In genomic region chr7:73557397-73558257, GRCh38 we compare ENCODE assay signal across 1 cellular context.
TF ChIP-seq lines count a peak whose summit lies in the region.

Gene BCL7B (minus strand): TSS chr7:73557690. CDS start chr7:73557578, 112 bp downstream.

TF ChIP-seq in HepG2, 621 proteins besides CTCF, POLR2A, EP300 and RAD21 (continued from another document and continues in another):
- peak; percentile 24 for TF ChIP-seq UBTF (CRISPR knock-in tag; IDR thresholded peaks at IDR 0.05)
- peak; percentile 84 for TF ChIP-seq POLR2G (IDR thresholded peaks at IDR 0.05; ENCODE audit: low read depth, low read length)
- peak; percentile 94; the same call in 1 of the 2 replicates for TF ChIP-seq ZNF879 (CRISPR knock-in tag; IDR thresholded peaks at IDR 0.05)
- peak; percentile 66; the same call in 1 of the 2 replicates for TF ChIP-seq ZNF615 (CRISPR knock-in tag; IDR thresholded peaks at IDR 0.05; ENCODE audit: borderline replicate concordance)
- no peak for TF ChIP-seq ZNF354B (CRISPR knock-in tag; IDR thresholded peaks at IDR 0.05)
- no peak for TF ChIP-seq RORA (CRISPR knock-in tag; IDR thresholded peaks at IDR 0.05)
- no peak for TF ChIP-seq ZNF878 (CRISPR knock-in tag; IDR thresholded peaks at IDR 0.05)
- peak; percentile 98 for TF ChIP-seq ZNF230 (CRISPR knock-in tag; IDR thresholded peaks at IDR 0.05)
- TF ChIP-seq FOXA1 (IDR thresholded peaks at IDR 0.05): no peak
- TF ChIP-seq FOXA1 (CRISPR knock-in tag; IDR thresholded peaks at IDR 0.05): no peak
- TF ChIP-seq CEBPG (CRISPR knock-in tag; IDR thresholded peaks at IDR 0.05): no peak
- TF ChIP-seq PHB2 (IDR thresholded peaks at IDR 0.05; ENCODE audit: partially characterized antibody): no peak
- peak; percentile 89; the same call in 1 of the 2 replicates for TF ChIP-seq ZFP41 (CRISPR knock-in tag; IDR thresholded peaks at IDR 0.05; ENCODE audit: borderline replicate concordance)
- TF ChIP-seq ZNF326 (CRISPR knock-in tag; IDR thresholded peaks at IDR 0.05; ENCODE audit: borderline replicate concordance): no peak
- TF ChIP-seq BRD4 (CRISPR knock-in tag; IDR thresholded peaks at IDR 0.05): no peak; the same call in 1 of the 2 replicates
- TF ChIP-seq, protein P1, sequence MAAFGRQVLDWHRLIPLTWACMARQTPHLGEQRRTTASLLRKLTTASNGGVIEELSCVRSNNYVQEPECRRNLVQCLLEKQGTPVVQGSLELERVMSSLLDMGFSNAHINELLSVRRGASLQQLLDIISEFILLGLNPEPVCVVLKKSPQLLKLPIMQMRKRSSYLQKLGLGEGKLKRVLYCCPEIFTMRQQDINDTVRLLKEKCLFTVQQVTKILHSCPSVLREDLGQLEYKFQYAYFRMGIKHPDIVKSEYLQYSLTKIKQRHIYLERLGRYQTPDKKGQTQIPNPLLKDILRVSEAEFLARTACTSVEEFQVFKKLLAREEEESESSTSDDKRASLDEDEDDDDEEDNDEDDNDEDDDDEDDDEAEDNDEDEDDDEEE (CRISPR knock-in tag; IDR thresholded peaks at IDR 0.05): peak; percentile 98
- TF ChIP-seq NPAS2 (CRISPR knock-in tag; IDR thresholded peaks at IDR 0.05; ENCODE audit: borderline replicate concordance): no peak
- TF ChIP-seq, protein P2, sequence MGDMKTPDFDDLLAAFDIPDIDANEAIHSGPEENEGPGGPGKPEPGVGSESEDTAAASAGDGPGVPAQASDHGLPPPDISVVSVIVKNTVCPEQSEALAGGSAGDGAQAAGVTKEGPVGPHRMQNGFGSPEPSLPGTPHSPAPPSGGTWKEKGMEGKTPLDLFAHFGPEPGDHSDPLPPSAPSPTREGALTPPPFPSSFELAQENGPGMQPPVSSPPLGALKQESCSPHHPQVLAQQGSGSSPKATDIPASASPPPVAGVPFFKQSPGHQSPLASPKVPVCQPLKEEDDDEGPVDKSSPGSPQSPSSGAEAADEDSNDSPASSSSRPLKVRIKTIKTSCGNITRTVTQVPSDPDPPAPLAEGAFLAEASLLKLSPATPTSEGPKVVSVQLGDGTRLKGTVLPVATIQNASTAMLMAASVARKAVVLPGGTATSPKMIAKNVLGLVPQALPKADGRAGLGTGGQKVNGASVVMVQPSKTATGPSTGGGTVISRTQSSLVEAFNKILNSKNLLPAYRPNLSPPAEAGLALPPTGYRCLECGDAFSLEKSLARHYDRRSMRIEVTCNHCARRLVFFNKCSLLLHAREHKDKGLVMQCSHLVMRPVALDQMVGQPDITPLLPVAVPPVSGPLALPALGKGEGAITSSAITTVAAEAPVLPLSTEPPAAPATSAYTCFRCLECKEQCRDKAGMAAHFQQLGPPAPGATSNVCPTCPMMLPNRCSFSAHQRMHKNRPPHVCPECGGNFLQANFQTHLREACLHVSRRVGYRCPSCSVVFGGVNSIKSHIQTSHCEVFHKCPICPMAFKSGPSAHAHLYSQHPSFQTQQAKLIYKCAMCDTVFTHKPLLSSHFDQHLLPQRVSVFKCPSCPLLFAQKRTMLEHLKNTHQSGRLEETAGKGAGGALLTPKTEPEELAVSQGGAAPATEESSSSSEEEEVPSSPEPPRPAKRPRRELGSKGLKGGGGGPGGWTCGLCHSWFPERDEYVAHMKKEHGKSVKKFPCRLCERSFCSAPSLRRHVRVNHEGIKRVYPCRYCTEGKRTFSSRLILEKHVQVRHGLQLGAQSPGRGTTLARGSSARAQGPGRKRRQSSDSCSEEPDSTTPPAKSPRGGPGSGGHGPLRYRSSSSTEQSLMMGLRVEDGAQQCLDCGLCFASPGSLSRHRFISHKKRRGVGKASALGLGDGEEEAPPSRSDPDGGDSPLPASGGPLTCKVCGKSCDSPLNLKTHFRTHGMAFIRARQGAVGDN (CRISPR knock-in tag; IDR thresholded peaks at IDR 0.05): peak; percentile 99
- peak; percentile 99; the same call in 1 of the 2 replicates for TF ChIP-seq ZNF790 (CRISPR knock-in tag; IDR thresholded peaks at IDR 0.05; ENCODE audit: borderline replicate concordance)
- peak; percentile 76 for TF ChIP-seq NR2F6 (IDR thresholded peaks at IDR 0.05)
- peak; percentile 81 for TF ChIP-seq NR2F6 (CRISPR knock-in tag; IDR thresholded peaks at IDR 0.05)
- TF ChIP-seq DMAP1 (CRISPR knock-in tag; IDR thresholded peaks at IDR 0.05): peak; percentile 49; the same call in 1 of the 2 replicates
- peak; percentile 82; the same call in 1 of the 2 replicates for TF ChIP-seq ZNF543 (CRISPR knock-in tag; IDR thresholded peaks at IDR 0.05)
- no peak for TF ChIP-seq ZHX2 (IDR thresholded peaks at IDR 0.05; ENCODE audit: low read depth)
- TF ChIP-seq ZHX2 (CRISPR knock-in tag; IDR thresholded peaks at IDR 0.05; ENCODE audit: borderline replicate concordance): peak; percentile 97; the same call in 1 of the 2 replicates
- no peak for TF ChIP-seq ARID3A (IDR thresholded peaks at IDR 0.05; ENCODE audit: low read depth, low read length)
- TF ChIP-seq POLR2AphosphoS2 (IDR thresholded peaks at IDR 0.05; ENCODE audit: low read depth, low read length): no peak
- TF ChIP-seq TCF12 (IDR thresholded peaks at IDR 0.05): no peak
- TF ChIP-seq TCF12 (CRISPR knock-in tag; IDR thresholded peaks at IDR 0.05): no peak
- TF ChIP-seq ZNF629 (CRISPR knock-in tag; conservative IDR thresholded peaks at IDR 0.05): peak; percentile 47; the same call in 1 of the 2 replicates
- no peak for TF ChIP-seq BCLAF1 (IDR thresholded peaks at IDR 0.05)
- TF ChIP-seq ZKSCAN5 (CRISPR knock-in tag; IDR thresholded peaks at IDR 0.05): no peak
- peak; percentile 96; the same call in 1 of the 2 replicates for TF ChIP-seq IRX3 (CRISPR knock-in tag; IDR thresholded peaks at IDR 0.05; ENCODE audit: borderline replicate concordance, low read depth)
- TF ChIP-seq TRIM22 (IDR thresholded peaks at IDR 0.05): no peak
- TF ChIP-seq, protein P3, sequence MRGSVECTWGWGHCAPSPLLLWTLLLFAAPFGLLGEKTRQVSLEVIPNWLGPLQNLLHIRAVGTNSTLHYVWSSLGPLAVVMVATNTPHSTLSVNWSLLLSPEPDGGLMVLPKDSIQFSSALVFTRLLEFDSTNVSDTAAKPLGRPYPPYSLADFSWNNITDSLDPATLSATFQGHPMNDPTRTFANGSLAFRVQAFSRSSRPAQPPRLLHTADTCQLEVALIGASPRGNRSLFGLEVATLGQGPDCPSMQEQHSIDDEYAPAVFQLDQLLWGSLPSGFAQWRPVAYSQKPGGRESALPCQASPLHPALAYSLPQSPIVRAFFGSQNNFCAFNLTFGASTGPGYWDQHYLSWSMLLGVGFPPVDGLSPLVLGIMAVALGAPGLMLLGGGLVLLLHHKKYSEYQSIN (CRISPR knock-in tag; IDR thresholded peaks at IDR 0.05; ENCODE audit: borderline replicate concordance): no peak
- peak; percentile 82; the same call in 1 of the 2 replicates for TF ChIP-seq PBX3 (CRISPR knock-in tag; IDR thresholded peaks at IDR 0.05; ENCODE audit: borderline replicate concordance)
- TF ChIP-seq HCFC1 (IDR thresholded peaks at IDR 0.05; ENCODE audit: low read depth, low read length): no peak
- 0 out of 2 replicates have a peak, but pooled peaks have one; percentile 61 for TF ChIP-seq ZNF501 (CRISPR knock-in tag; IDR thresholded peaks at IDR 0.05)
- no peak; the same call in 1 of the 2 replicates for TF ChIP-seq ZNF589 (CRISPR knock-in tag; conservative IDR thresholded peaks at IDR 0.05)
